In genomic region chr4:63578383-63578782, GRCh38 we compare ENCODE assay signal across 29 cellular contexts.
DNase-seq lines count a peak whose midpoint lies in the region; ATAC-seq and TF ChIP-seq lines count a peak whose summit lies in the region.
"Had no signal": no experiment of that assay in that cellular context is flagged by ENCODE, and none has a peak within 500 bp of the region (broad histone marks: within the 10 kb centered on the region; RNA-seq: fewer than 3 reads in every experiment).

No MANE protein-coding gene starts in this region.

- H3K79me2 ChIP-seq in neural progenitor cell (ENCODE audit: low read depth) = no peaks in the 10 kb centered on the region

- peaks cover 3% of the 10 kb centered on the region for H3K4me1 ChIP-seq in neural progenitor cell
- H3K4me1 ChIP-seq: breast epithelium, HAP-1, left lung had no signal

- TF ChIP-seq CTCF in WERI-Rb-1 (IDR thresholded peaks at IDR 0.05; ENCODE audit: low read depth, low read length) (peak; percentile 19; the same call in 1 of the 2 replicates), neural progenitor cell (IDR thresholded peaks at IDR 0.05) (peak; percentile 8), glutamatergic neuron (IDR thresholded peaks at IDR 0.05; ENCODE audit: partially characterized antibody, unreplicated experiment) (no peak)

- no peaks in the 10 kb centered on the region for H3K36me3 ChIP-seq in WERI-Rb-1
- no peaks in the 10 kb centered on the region for H3K36me3 ChIP-seq in neural progenitor cell
- H3K36me3 ChIP-seq: breast epithelium, HAP-1, left lung had no signal

- H3K27me3 Mint-ChIP-seq in neural progenitor cell (ENCODE audit: insufficient read depth, low read depth) = no peaks in the 10 kb centered on the region
- no peaks in the 10 kb centered on the region for H3K27me3 Mint-ChIP-seq in glutamatergic neuron (ENCODE audit: unreplicated experiment)
- H3K27me3 Mint-ChIP-seq: CD4-positive, alpha-beta T cell; memory B cell had no signal

- H3K27ac ChIP-seq in WERI-Rb-1 (no peak overlapping the region), neural progenitor cell (no peak overlapping the region)
- H3K27ac ChIP-seq: breast epithelium, epithelial cell of prostate, left lung had no signal

- H3K36me3 Mint-ChIP-seq in neural progenitor cell (no peaks in the 10 kb centered on the region), glutamatergic neuron (ENCODE audit: unreplicated experiment) (no peaks in the 10 kb centered on the region)
- H3K36me3 Mint-ChIP-seq: activated naive CD4-positive, alpha-beta T cell treated with anti-CD3 and anti-CD28 coated beads, Interleukin-2, amount 50 U/mL, for 72 hours; memory B cell; stimulated activated effector memory CD8-positive, alpha-beta T cell treated with anti-CD3 and anti-CD28 coated beads, Interleukin-12 subunit alpha, Interleukin-12 subunit beta, amount 100 ng/mL, for 72 hours had no signal

- H3K4me2 ChIP-seq in neural progenitor cell = no peak overlapping the region

- H2AFZ ChIP-seq in neural progenitor cell (replicated peaks) = no peak overlapping the region

- TF ChIP-seq EP300 in Ishikawa (IDR thresholded peaks at IDR 0.05; ENCODE audit: borderline replicate concordance) = no peak

- no peak for TF ChIP-seq RAD21 in Ishikawa (IDR thresholded peaks at IDR 0.05; ENCODE audit: low read depth)

- no peaks in the 10 kb centered on the region for H3K9me3 ChIP-seq in WERI-Rb-1 (ENCODE audit: severe bottlenecking)
- H3K9me3 ChIP-seq in neural progenitor cell (ENCODE audit: low read depth) = no peaks in the 10 kb centered on the region
- H3K9me3 ChIP-seq: HAP-1 had no signal

- no peak overlapping the region for H3K9ac ChIP-seq in neural progenitor cell

- ATAC-seq in GM19397 (IDR thresholded peaks at IDR 0.05; ENCODE audit: unreplicated experiment) (no peak), HG03045 (IDR thresholded peaks at IDR 0.05; ENCODE audit: unreplicated experiment) (no peak)
- ATAC-seq: activated naive CD4-positive, alpha-beta T cell treated with anti-CD3 and anti-CD28 coated beads, Interleukin-2, amount 50 U/mL, for 72 hours; left lung; stimulated activated effector memory CD8-positive, alpha-beta T cell treated with anti-CD3 and anti-CD28 coated beads, Interleukin-12 subunit alpha, Interleukin-12 subunit beta, amount 100 ng/mL, for 72 hours had no signal

- H3K4me1 Mint-ChIP-seq in neural progenitor cell = peaks cover 6% of the 10 kb centered on the region
- H3K4me1 Mint-ChIP-seq in glutamatergic neuron (ENCODE audit: low read depth, unreplicated experiment) = no peaks in the 10 kb centered on the region
- H3K4me1 Mint-ChIP-seq: memory B cell; nephron; stimulated activated effector memory CD8-positive, alpha-beta T cell treated with anti-CD3 and anti-CD28 coated beads, Interleukin-12 subunit alpha, Interleukin-12 subunit beta, amount 100 ng/mL, for 72 hours had no signal

- H3F3A ChIP-seq in neural progenitor cell (ENCODE audit: low read depth) = no peaks in the 10 kb centered on the region

- H3K4me3 ChIP-seq in WERI-Rb-1 (ENCODE audit: low read depth, low read length) = no peak overlapping the region
- no peak overlapping the region for H3K4me3 ChIP-seq in neural progenitor cell
- H3K4me3 ChIP-seq: breast epithelium, HAP-1, left lung had no signal

- no peaks in the 10 kb centered on the region for H4K20me1 ChIP-seq in neural progenitor cell (ENCODE audit: low read depth)

- DNase-seq in DMS53 (lab: John Stamatoyannopoulos, UW) (peak; percentile 61), DMS53 treated with DMSO at 0.1 percent for 48 hours (lab: John Stamatoyannopoulos, UW; ENCODE audit: unreplicated experiment) (no peak), WERI-Rb-1 (no peak), neural progenitor cell (ENCODE audit: low spot score) (no peak), glutamatergic neuron (no peak)
- DNase-seq: activated CD4-positive, alpha-beta T cell treated with anti-CD3 and anti-CD28 coated beads for 48 hours; activated effector memory CD4-positive, alpha-beta T cell treated with Interleukin-2 at 50 U/mL for 16 hours; amygdala; CD4-positive, alpha-beta T cell; effector CD4-positive, alpha-beta T cell; left lung; NCI-H146; NCI-H2171 treated with DMSO at 0.1 percent for 48 hours; NCI-H510A; NK-92 treated with Interleukin-12 subunit alpha and Interleukin-12 subunit beta, amount 100 ng/mL, for 24 hours; SHP77; stimulated activated CD4-positive, alpha-beta T cell treated with anti-CD3 and anti-CD28 coated beads, Interleukin-15, amount 100 ng/mL, for 24 hours; trophoblast cell had no signal

- H3K27me3 ChIP-seq in WERI-Rb-1 (ENCODE audit: insufficient read depth, low read depth, severe bottlenecking) (no peaks in the 10 kb centered on the region), neural progenitor cell (no peaks in the 10 kb centered on the region)
- H3K27me3 ChIP-seq: breast epithelium, left lung had no signal

- H3K4me3 Mint-ChIP-seq in neural progenitor cell (no peak overlapping the region), glutamatergic neuron (ENCODE audit: unreplicated experiment) (no peak overlapping the region)
- H3K4me3 Mint-ChIP-seq: CD4-positive, alpha-beta T cell; memory B cell; nephron; stimulated activated effector memory CD8-positive, alpha-beta T cell treated with anti-CD3 and anti-CD28 coated beads, Interleukin-12 subunit alpha, Interleukin-12 subunit beta, amount 100 ng/mL, for 72 hours; T-helper 2 cell treated with Interferon-gamma antibody and Interleukin-4, amounts not matched to agents 5 μg/mL and 100 μg/mL, for 36 hours had no signal

- H3K9me3 Mint-ChIP-seq in neural progenitor cell = no peaks in the 10 kb centered on the region
- H3K9me3 Mint-ChIP-seq in glutamatergic neuron (ENCODE audit: unreplicated experiment) = no peaks in the 10 kb centered on the region

- no peak overlapping the region for H3K27ac Mint-ChIP-seq in neural progenitor cell
- no peak overlapping the region for H3K27ac Mint-ChIP-seq in glutamatergic neuron (ENCODE audit: unreplicated experiment)
- H3K27ac Mint-ChIP-seq: CD4-positive, alpha-beta T cell; memory B cell; nephron; stimulated activated effector memory CD8-positive, alpha-beta T cell treated with anti-CD3 and anti-CD28 coated beads, Interleukin-12 subunit alpha, Interleukin-12 subunit beta, amount 100 ng/mL, for 72 hours; T-helper 2 cell treated with Interferon-gamma antibody and Interleukin-4, amounts not matched to agents 5 μg/mL and 100 μg/mL, for 36 hours had no signal

TF ChIP-seq in Ishikawa, 13 proteins besides CTCF, POLR2A, EP300 and RAD21:
- TF ChIP-seq CEBPB (IDR thresholded peaks at IDR 0.05) (no peak), FOXM1 (IDR thresholded peaks at IDR 0.05; ENCODE audit: borderline replicate concordance, low read depth) (no peak), REST (IDR thresholded peaks at IDR 0.05; ENCODE audit: low read depth) (no peak), NFIC (IDR thresholded peaks at IDR 0.05) (peak; percentile 48; the same call in 1 of the 2 replicates), CREB1 (IDR thresholded peaks at IDR 0.05; ENCODE audit: low read depth) (no peak)
